Comparison of ENCODE assay signal across 31 cellular contexts in genomic region chr13:51151463-51151862, GRCh38. TPM values are rescaled to one million over a fixed set of nuclear protein-coding genes. Genes with fewer than 3 reads are reported as not detected.
"Had no signal": no experiment of that assay in that cellular context is flagged by ENCODE, and none has a peak within 500 bp of the region (broad histone marks: within the 10 kb centered on the region; RNA-seq: fewer than 3 reads in every experiment).

No MANE protein-coding gene starts in this region.

- ATAC-seq: esophagus mucosa; foreskin keratinocyte; gastroesophageal sphincter; heart left ventricle; left cardiac atrium; lower lobe of right lung; natural killer cell treated with Interleukin-12 subunit alpha and Interleukin-12 subunit beta and Interleukin-15 and Interleukin-18, amount 100 ng/mL, for 72 hours; psoas muscle; right cardiac atrium; stimulated activated memory B cell treated with anti-CD40 and anti-IgM and Interleukin-4, amounts not matched to agents 10 μg/mL and 1 μg/mL and 100 μg/mL, for 72 hours; stimulated activated naive CD8-positive, alpha-beta T cell treated with anti-CD3 and anti-CD28 coated beads, Interleukin-15, Interleukin-2, amounts not matched to agents 100 U/mL and 50 U/mL, for 24 hours had no signal

- H3K79me2 ChIP-seq: hepatocyte had no signal

- H2AFZ ChIP-seq: hepatocyte had no signal

- H3K27me3 ChIP-seq: gastroesophageal sphincter, testis, upper lobe of left lung had no signal

- H3K9me3 Mint-ChIP-seq: naive B cell; natural killer cell treated with Interleukin-12 subunit alpha and Interleukin-12 subunit beta and Interleukin-15 and Interleukin-18, amount 100 ng/mL, for 72 hours; neural crest cell; stimulated activated memory B cell treated with anti-CD40 and anti-IgM and Interleukin-4, amounts not matched to agents 10 μg/mL and 1 μg/mL and 100 μg/mL, for 72 hours had no signal

- H3K4me1 Mint-ChIP-seq: naive B cell; neural crest cell; stimulated activated memory B cell treated with anti-CD40 and anti-IgM and Interleukin-4, amounts not matched to agents 10 μg/mL and 1 μg/mL and 100 μg/mL, for 72 hours had no signal

- DNase-seq: cortex of kidney; foreskin keratinocyte; heart left ventricle; left cardiac atrium; left ventricle myocardium inferior; lower lobe of right lung; naive B cell; psoas muscle; right cardiac atrium; spleen; stimulated activated CD4-positive, alpha-beta T cell treated with anti-CD3 and anti-CD28 coated beads, Interleukin-4, amount 100 ng/mL, for 4 hours; stimulated activated naive CD8-positive, alpha-beta T cell treated with anti-CD3 and anti-CD28 coated beads, Interleukin-15, Interleukin-2, amounts not matched to agents 100 U/mL and 50 U/mL, for 24 hours; substantia nigra; testis; tibial artery; upper lobe of left lung had no signal

- H3K9me3 ChIP-seq: gastroesophageal sphincter, heart left ventricle, left ventricle myocardium inferior, lower lobe of right lung, neutrophil, psoas muscle, spleen, testis, tibial artery, upper lobe of left lung had no signal

- H3K4me3 ChIP-seq: gastroesophageal sphincter, heart left ventricle, hepatocyte, left ventricle myocardium inferior, lower lobe of right lung, psoas muscle, skin epidermis, spleen, testis, tibial artery, upper lobe of left lung had no signal

- H3K27ac ChIP-seq: epithelial cell of prostate, foreskin keratinocyte, gastroesophageal sphincter, heart left ventricle, hepatocyte, left ventricle myocardium inferior, lower lobe of right lung, neutrophil, psoas muscle, skin epidermis, spleen, testis, tibial artery, upper lobe of left lung had no signal

- H3K4me2 ChIP-seq: hepatocyte had no signal

- H3K36me3 Mint-ChIP-seq: naive B cell; natural killer cell treated with Interleukin-12 subunit alpha and Interleukin-12 subunit beta and Interleukin-15 and Interleukin-18, amount 100 ng/mL, for 72 hours; stimulated activated memory B cell treated with anti-CD40 and anti-IgM and Interleukin-4, amounts not matched to agents 10 μg/mL and 1 μg/mL and 100 μg/mL, for 72 hours had no signal

- H3K36me3 ChIP-seq: gastroesophageal sphincter, heart left ventricle, left ventricle myocardium inferior, lower lobe of right lung, neutrophil, spleen, tibial artery, upper lobe of left lung had no signal

- H3K27ac Mint-ChIP-seq: natural killer cell treated with Interleukin-12 subunit alpha and Interleukin-12 subunit beta and Interleukin-15 and Interleukin-18, amount 100 ng/mL, for 72 hours; stimulated activated memory B cell treated with anti-CD40 and anti-IgM and Interleukin-4, amounts not matched to agents 10 μg/mL and 1 μg/mL and 100 μg/mL, for 72 hours had no signal

- H3K4me3 Mint-ChIP-seq: naive B cell; natural killer cell treated with Interleukin-12 subunit alpha and Interleukin-12 subunit beta and Interleukin-15 and Interleukin-18, amount 100 ng/mL, for 72 hours; neural crest cell; stimulated activated memory B cell treated with anti-CD40 and anti-IgM and Interleukin-4, amounts not matched to agents 10 μg/mL and 1 μg/mL and 100 μg/mL, for 72 hours had no signal

- H3K4me1 ChIP-seq: foreskin keratinocyte, lower lobe of right lung, psoas muscle, testis, tibial artery had no signal

RNA-seq across cellular contexts. Expression of gene C13orf42, which starts 40.4 kb away (rescaled TPM):
- total RNA-seq: dermis microvascular lymphatic vessel endothelial cell; esophagus mucosa; fibroblast of lung; foreskin keratinocyte; heart left ventricle; hepatocyte; kidney epithelial cell; left cardiac atrium; left ventricle myocardium inferior; lower lobe of right lung; mononuclear cell; natural killer cell treated with Interleukin-12 subunit alpha and Interleukin-12 subunit beta and Interleukin-15 and Interleukin-18, amount 100 ng/mL, for 72 hours; neural crest cell; omental fat pad; psoas muscle; renal cortical epithelial cell; right cardiac atrium; upper lobe of left lung had no signal
- polyA plus RNA-seq: fibroblast of lung, foreskin keratinocyte, heart left ventricle, hepatocyte, psoas muscle, right cardiac atrium had no signal
